13 cellular contexts compared by ENCODE assay signal in genomic region chr19:47105874-47106273, GRCh38. TPM values are rescaled to one million over a fixed set of nuclear protein-coding genes. Genes with fewer than 3 reads are reported as not detected.
DNase-seq lines count a peak whose midpoint lies in the region; ATAC-seq lines count a peak whose summit lies in the region.
"Had no signal": no experiment of that assay in that cellular context is flagged by ENCODE, and none has a peak within 500 bp of the region (broad histone marks: within the 10 kb centered on the region; RNA-seq: fewer than 3 reads in every experiment).

No MANE protein-coding gene starts in this region.

- ATAC-seq in right cardiac atrium (no peak), HG03442 (IDR thresholded peaks at IDR 0.05; ENCODE audit: unreplicated experiment) (no peak)
- no peak for ATAC-seq in stimulated activated effector memory CD8-positive, alpha-beta T cell treated with anti-CD3 and anti-CD28 coated beads, Interleukin-12 subunit alpha, Interleukin-12 subunit beta, amount 100 ng/mL, for 72 hours

- CTCF ChIA-PET in activated CD4-positive, alpha-beta memory T cell treated with anti-CD3 and anti-CD28 coated beads, Interleukin-2, amount 10 ng/mL, durations not matched to agents 7 days and 5 days (lab: Charles Lee): interaction anchor here (0.5 to 2.1 kb wide), 3 partner anchors 26 to 150 kb away, joined by 3 to 9 read pairs (median 4); no protein-coding TSS in a partner anchor

- H3K9me3 ChIP-seq in right cardiac atrium (ENCODE audit: control insufficient read depth, low read length) (no peaks in the 10 kb centered on the region), Karpas-422 (ENCODE audit: low read length) (no peaks in the 10 kb centered on the region)

- peaks cover 23% of the 10 kb centered on the region; the same call in 1 of the 2 replicates for H3K36me3 ChIP-seq in Karpas-422 (ENCODE audit: insufficient read depth, low read length)

- intact Hi-C loops in right cardiac atrium (cut with DNase I): no loop called here

- no peaks in the 10 kb centered on the region for H3K9me3 Mint-ChIP-seq in T-helper 2 cell treated with Interferon-gamma antibody and Interleukin-4, amounts not matched to agents 5 μg/mL and 100 μg/mL, for 36 hours
- no peaks in the 10 kb centered on the region for H3K9me3 Mint-ChIP-seq in activated CD4-positive, alpha-beta memory T cell treated with anti-CD3 and anti-CD28 coated beads, Interleukin-2, amount 10 ng/mL, durations not matched to agents 7 days and 5 days
- no peaks in the 10 kb centered on the region for H3K9me3 Mint-ChIP-seq in stimulated activated effector memory CD8-positive, alpha-beta T cell treated with anti-CD3 and anti-CD28 coated beads, Interleukin-12 subunit alpha, Interleukin-12 subunit beta, amount 100 ng/mL, for 72 hours
- H3K9me3 Mint-ChIP-seq: naive B cell had no signal

- WGBS in right cardiac atrium: 62% methylated on average over 2 of the region's 2 CpGs

- no peak overlapping the region for H3K9ac ChIP-seq in Karpas-422 (ENCODE audit: low read length)

- H3K27ac ChIP-seq in right cardiac atrium (ENCODE audit: low read length) (peak overlapping the region; percentile 47), Karpas-422 (ENCODE audit: low read length) (no peak overlapping the region)

- H2AFZ ChIP-seq in Karpas-422 (ENCODE audit: low read length): no peak overlapping the region

- DNase-seq in T-helper 2 cell treated with Interferon-gamma antibody and Interleukin-4, amounts not matched to agents 5 μg/mL and 100 μg/mL, for 36 hours (ENCODE audit: low spot score): no peak
- DNase-seq in T-helper 2 cell: no peak
- no peak for DNase-seq in activated CD4-positive, alpha-beta memory T cell treated with anti-CD3 and anti-CD28 coated beads, Interleukin-2, amount 10 ng/mL, durations not matched to agents 7 days and 5 days
- no peak for DNase-seq in right cardiac atrium
- no peak for DNase-seq in stimulated activated effector memory CD8-positive, alpha-beta T cell treated with anti-CD3 and anti-CD28 coated beads, Interleukin-12 subunit alpha, Interleukin-12 subunit beta, amount 100 ng/mL, for 72 hours (ENCODE audit: low spot score in 2 of 2)
- no peak for DNase-seq in Karpas-422
- DNase-seq in activated CD8-positive, alpha-beta memory T cell treated with anti-CD3 and anti-CD28 coated beads, Interleukin-2, amount 50 U/mL, for 4 hours: no peak
- DNase-seq: activated gamma-delta T cell; DMS79 treated with DMSO at 0.1 percent for 48 hours; effector CD4-positive, alpha-beta T cell; naive B cell; OCI-M1 had no signal

- peak overlapping the region; percentile 37 for H3K4me3 Mint-ChIP-seq in T-helper 2 cell treated with Interferon-gamma antibody and Interleukin-4, amounts not matched to agents 5 μg/mL and 100 μg/mL, for 36 hours
- no peak overlapping the region for H3K4me3 Mint-ChIP-seq in activated CD4-positive, alpha-beta memory T cell treated with anti-CD3 and anti-CD28 coated beads, Interleukin-2, amount 10 ng/mL, durations not matched to agents 7 days and 5 days
- H3K4me3 Mint-ChIP-seq in stimulated activated effector memory CD8-positive, alpha-beta T cell treated with anti-CD3 and anti-CD28 coated beads, Interleukin-12 subunit alpha, Interleukin-12 subunit beta, amount 100 ng/mL, for 72 hours: peak overlapping the region; percentile 95

- no peaks in the 10 kb centered on the region for H3K27me3 Mint-ChIP-seq in T-helper 2 cell treated with Interferon-gamma antibody and Interleukin-4, amounts not matched to agents 5 μg/mL and 100 μg/mL, for 36 hours (ENCODE audit: low read depth)
- no peaks in the 10 kb centered on the region for H3K27me3 Mint-ChIP-seq in activated CD4-positive, alpha-beta memory T cell treated with anti-CD3 and anti-CD28 coated beads, Interleukin-2, amount 10 ng/mL, durations not matched to agents 7 days and 5 days
- H3K27me3 Mint-ChIP-seq: naive B cell had no signal

- peaks cover 56% of the 10 kb centered on the region for H3K4me1 Mint-ChIP-seq in T-helper 2 cell treated with Interferon-gamma antibody and Interleukin-4, amounts not matched to agents 5 μg/mL and 100 μg/mL, for 36 hours (ENCODE audit: low read depth)
- H3K4me1 Mint-ChIP-seq in activated CD4-positive, alpha-beta memory T cell treated with anti-CD3 and anti-CD28 coated beads, Interleukin-2, amount 10 ng/mL, durations not matched to agents 7 days and 5 days: peaks cover 68% of the 10 kb centered on the region
- peaks cover 58% of the 10 kb centered on the region for H3K4me1 Mint-ChIP-seq in stimulated activated effector memory CD8-positive, alpha-beta T cell treated with anti-CD3 and anti-CD28 coated beads, Interleukin-12 subunit alpha, Interleukin-12 subunit beta, amount 100 ng/mL, for 72 hours

- H3K4me1 ChIP-seq in right cardiac atrium (ENCODE audit: control insufficient read depth, insufficient read depth, low read length) (peaks cover 11% of the 10 kb centered on the region), Karpas-422 (ENCODE audit: low read length) (peaks cover 19% of the 10 kb centered on the region)

- no peaks in the 10 kb centered on the region for H3K9me2 ChIP-seq in Karpas-422 (replicated peaks; ENCODE audit: insufficient read depth, low read length)

- H3K27me3 ChIP-seq in right cardiac atrium (ENCODE audit: control insufficient read depth, insufficient read depth) (no peaks in the 10 kb centered on the region), Karpas-422 (ENCODE audit: low read length) (no peaks in the 10 kb centered on the region)

- peaks cover 56% of the 10 kb centered on the region for H3K36me3 Mint-ChIP-seq in T-helper 2 cell treated with Interferon-gamma antibody and Interleukin-4, amounts not matched to agents 5 μg/mL and 100 μg/mL, for 36 hours (ENCODE audit: low read depth)
- peaks cover 64% of the 10 kb centered on the region for H3K36me3 Mint-ChIP-seq in activated CD4-positive, alpha-beta memory T cell treated with anti-CD3 and anti-CD28 coated beads, Interleukin-2, amount 10 ng/mL, durations not matched to agents 7 days and 5 days (ENCODE audit: low read depth)
- H3K36me3 Mint-ChIP-seq in stimulated activated effector memory CD8-positive, alpha-beta T cell treated with anti-CD3 and anti-CD28 coated beads, Interleukin-12 subunit alpha, Interleukin-12 subunit beta, amount 100 ng/mL, for 72 hours: peaks cover 56% of the 10 kb centered on the region

- no peak overlapping the region for H3K4me2 ChIP-seq in Karpas-422 (ENCODE audit: low read depth, low read length, poor library complexity, severe bottlenecking)

- H3K4me3 ChIP-seq in right cardiac atrium (ENCODE audit: low read length) (no peak overlapping the region), Karpas-422 (ENCODE audit: low read length) (no peak overlapping the region)

- POLR2A ChIA-PET in activated CD4-positive, alpha-beta memory T cell treated with anti-CD3 and anti-CD28 coated beads, Interleukin-2, amount 10 ng/mL, durations not matched to agents 7 days and 5 days (lab: Charles Lee): interaction anchor here (0.7 to 15.1 kb wide), 6 partner anchors 8 to 168 kb away, joined by 3 to 704 read pairs (median 7); partner anchors contain the start of genes SAE1 and ZC3H4

- H4K20me1 ChIP-seq in Karpas-422 (ENCODE audit: insufficient read depth, low read depth, low read length): peaks cover 7% of the 10 kb centered on the region; the same call in 1 of the 2 replicates

- H3K79me2 ChIP-seq in Karpas-422 (ENCODE audit: low read length): peaks cover 90% of the 10 kb centered on the region

- H3K27ac Mint-ChIP-seq in T-helper 2 cell treated with Interferon-gamma antibody and Interleukin-4, amounts not matched to agents 5 μg/mL and 100 μg/mL, for 36 hours: peak overlapping the region; percentile 100
- H3K27ac Mint-ChIP-seq in activated CD4-positive, alpha-beta memory T cell treated with anti-CD3 and anti-CD28 coated beads, Interleukin-2, amount 10 ng/mL, durations not matched to agents 7 days and 5 days: peak overlapping the region; percentile 100
- H3K27ac Mint-ChIP-seq in stimulated activated effector memory CD8-positive, alpha-beta T cell treated with anti-CD3 and anti-CD28 coated beads, Interleukin-12 subunit alpha, Interleukin-12 subunit beta, amount 100 ng/mL, for 72 hours: peak overlapping the region; percentile 100

RNA-seq across cellular contexts. Expression of gene ZC3H4, which starts 7.7 kb away (rescaled TPM):
- 100 to 1,000 TPM in 1 of 2 experiments, 10 to 100 TPM in 1; 98.3 to 104 TPM for total RNA-seq in activated CD4-positive, alpha-beta memory T cell treated with anti-CD3 and anti-CD28 coated beads, Interleukin-2, amount 10 ng/mL, durations not matched to agents 7 days and 5 days
- 10 to 100 TPM; 25.6 to 27.7 (median 26.8) TPM for total RNA-seq in right cardiac atrium
- 12.4 TPM for polyA plus RNA-seq in right cardiac atrium
- total RNA-seq in Karpas-422 (2014; rRNA removed; shearing (Covaris generic); ENCODE audit: low replicate concordance): 13.0 and 29.4 TPM in 2 replicates

RNA-seq across cellular contexts. Expression of gene SAE1, which starts 24.8 kb away (rescaled TPM):
- total RNA-seq in activated CD4-positive, alpha-beta memory T cell treated with anti-CD3 and anti-CD28 coated beads, Interleukin-2, amount 10 ng/mL, durations not matched to agents 7 days and 5 days: 100 to 1,000 TPM; 150 TPM
- total RNA-seq in right cardiac atrium: 10 to 100 TPM; 49.1 to 57.0 (median 53.5) TPM
- 34.0 TPM for polyA plus RNA-seq in right cardiac atrium
- 47.5 and 83.0 TPM in 2 replicates for total RNA-seq in Karpas-422 (2014; rRNA removed; shearing (Covaris generic); ENCODE audit: low replicate concordance)

RNA-seq across cellular contexts. Expression of gene TMEM160, which starts 57.5 kb away (rescaled TPM):
- 10 to 100 TPM; 56.2 to 56.3 TPM for total RNA-seq in activated CD4-positive, alpha-beta memory T cell treated with anti-CD3 and anti-CD28 coated beads, Interleukin-2, amount 10 ng/mL, durations not matched to agents 7 days and 5 days
- total RNA-seq in right cardiac atrium: 10 to 100 TPM; 33.9 to 40.9 (median 36.2) TPM
- polyA plus RNA-seq in right cardiac atrium: 16.2 TPM
- total RNA-seq in Karpas-422 (2014; rRNA removed; shearing (Covaris generic); ENCODE audit: low replicate concordance): 35.8 and 67.5 TPM in 2 replicates
